25 cellular contexts compared by ENCODE assay signal in genomic region chr7:12178317-12178716, GRCh38.
"Had no signal": no experiment of that assay in that cellular context is flagged by ENCODE, and none has a peak within 500 bp of the region (broad histone marks: within the 10 kb centered on the region; RNA-seq: fewer than 3 reads in every experiment).

No MANE protein-coding gene starts in this region.

- H3K27ac ChIP-seq: ascending aorta, body of pancreas had no signal

- H3K27me3 ChIP-seq: ascending aorta, body of pancreas had no signal

- DNase-seq: activated B cell treated with CpG ODN at 0.5 μM for 24 hours; activated CD4-positive, alpha-beta T cell treated with anti-CD3 and anti-CD28 coated beads for 1 hour; activated CD4-positive, alpha-beta T cell treated with anti-CD3 and anti-CD28 coated beads, Interleukin-2, amount 10 ng/mL, durations not matched to agents 24 days and 14 days; activated CD4-positive, alpha-beta T cell treated with anti-CD3 and anti-CD28 coated beads, Interleukin-2, amount 50 U/mL, for 48 hours; activated CD8-positive, alpha-beta memory T cell treated with anti-CD3 and anti-CD28 coated beads, Interleukin-2, amount 10 ng/mL, durations not matched to agents 7 days and 5 days; activated effector memory CD4-positive, alpha-beta T cell treated with anti-CD3 and anti-CD28 coated beads, Interleukin-2, amount 50 U/mL, for 16 hours; activated naive CD4-positive, alpha-beta T cell treated with Interleukin-2 at 50 U/mL for 16 hours; activated naive CD8-positive, alpha-beta T cell treated with anti-CD3 and anti-CD28 coated beads, Interleukin-2, amount 50 U/mL, for 24 hours; activated T-cell treated with anti-CD3 and anti-CD28 coated beads, Interleukin-2, amount 50 U/mL, for 4 hours; amniotic stem cell; body of pancreas; Karpas-422; MM.1S; NCI-H1694; NCI-H2029; NCI-H2107; NCI-H446; NCI-H524; NCI-H82; SHP77 treated with DMSO at 0.1 percent for 48 hours; T-helper 17 cell; T-helper 9 cell had no signal

- FAIRE-seq: K562 had no signal

- H3K36me3 ChIP-seq: ascending aorta had no signal

- H3K4me3 ChIP-seq: ascending aorta, body of pancreas, K562 had no signal

- H3K9me3 ChIP-seq: ascending aorta, body of pancreas had no signal

- ATAC-seq: activated CD8-positive, alpha-beta memory T cell treated with anti-CD3 and anti-CD28 coated beads, Interleukin-2, amount 10 ng/mL, durations not matched to agents 7 days and 5 days; activated naive CD4-positive, alpha-beta T cell treated with anti-CD3 and anti-CD28 coated beads, Interleukin-2, amount 50 U/mL, for 72 hours; activated naive CD8-positive, alpha-beta T cell treated with anti-CD3 and anti-CD28 coated beads, Interleukin-2, amount 50 U/mL, for 24 hours; activated T-cell treated with anti-CD3 and anti-CD28 coated beads, Interleukin-2, amount 50 U/mL, for 4 hours; body of pancreas; K562; T-helper 17 cell had no signal

- H3K4me1 ChIP-seq: ascending aorta, body of pancreas had no signal
